ENCODE assay signal across 9 cellular contexts in genomic region chr4:8035371-8035780, GRCh38.
DNase-seq lines count a peak whose midpoint lies in the region; ATAC-seq lines count a peak whose summit lies in the region.
"Had no signal": no experiment of that assay in that cellular context is flagged by ENCODE, and none has a peak within 500 bp of the region (broad histone marks: within the 10 kb centered on the region; RNA-seq: fewer than 3 reads in every experiment).

No MANE protein-coding gene starts in this region.

- DNase-seq in DMS79 (lab: John Stamatoyannopoulos, UW) (peak; percentile 85), LHCN-M2 (ENCODE audit: low read depth) (peak; percentile 70), UCSD-AML1 (lab: John Stamatoyannopoulos, UW; ENCODE audit: unreplicated experiment) (peak; percentile 65), myocyte (ENCODE audit: low read depth) (peak; percentile 95), cerebellum (ENCODE audit: low spot score) (no peak), kidney tubule cell (ENCODE audit: low spot score) (no peak)
- DNase-seq: OCI-M1 had no signal

- no peak for ATAC-seq in GM21381 (IDR thresholded peaks at IDR 0.05; ENCODE audit: unreplicated experiment)
- ATAC-seq in GM18909 (IDR thresholded peaks at IDR 0.05; ENCODE audit: poor library complexity, unreplicated experiment) = no peak

Comparison
In these comparisons a context has a peak if more than half of its experiments do, and no peak if none do; other contexts are left out.
1. DNase-seq: peak in DMS79 (single experiment), LHCN-M2 (single experiment), UCSD-AML1 (single experiment) and myocyte (single experiment); none in cerebellum (single experiment) and kidney tubule cell (single experiment).